1 cellular context compared by ENCODE assay signal in the genomic region with DNA sequence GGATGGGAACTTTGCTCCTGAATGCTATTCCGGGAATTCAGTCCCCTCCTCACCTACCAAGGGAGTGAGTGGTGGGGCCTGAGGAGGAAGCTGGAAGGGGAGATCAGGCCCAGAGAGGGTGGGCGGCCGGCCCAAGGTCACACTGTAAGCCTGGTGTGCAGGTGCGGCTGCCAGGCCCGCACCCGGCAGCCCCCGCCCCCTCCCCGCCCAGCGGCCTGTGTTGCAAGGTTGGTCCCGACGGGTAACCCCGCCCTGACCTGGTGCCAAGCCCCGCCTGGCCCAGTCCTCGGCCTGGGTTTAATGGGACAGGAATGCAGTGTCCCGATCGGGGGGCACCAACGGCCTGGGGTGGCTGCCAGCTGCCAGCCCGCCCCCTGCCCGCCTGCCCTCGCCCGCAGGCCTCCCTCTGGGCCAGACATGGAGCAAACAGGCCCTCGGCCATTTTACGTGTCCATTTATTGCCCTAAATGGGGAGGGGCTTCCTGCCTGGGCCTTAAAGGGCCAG.
TF ChIP-seq lines count a peak whose summit lies in the region.

No MANE protein-coding gene starts in this region.

TF ChIP-seq in GM23338, 12 proteins besides CTCF, POLR2A, EP300 and RAD21 (continued from another document):
- TF ChIP-seq, protein P1, sequence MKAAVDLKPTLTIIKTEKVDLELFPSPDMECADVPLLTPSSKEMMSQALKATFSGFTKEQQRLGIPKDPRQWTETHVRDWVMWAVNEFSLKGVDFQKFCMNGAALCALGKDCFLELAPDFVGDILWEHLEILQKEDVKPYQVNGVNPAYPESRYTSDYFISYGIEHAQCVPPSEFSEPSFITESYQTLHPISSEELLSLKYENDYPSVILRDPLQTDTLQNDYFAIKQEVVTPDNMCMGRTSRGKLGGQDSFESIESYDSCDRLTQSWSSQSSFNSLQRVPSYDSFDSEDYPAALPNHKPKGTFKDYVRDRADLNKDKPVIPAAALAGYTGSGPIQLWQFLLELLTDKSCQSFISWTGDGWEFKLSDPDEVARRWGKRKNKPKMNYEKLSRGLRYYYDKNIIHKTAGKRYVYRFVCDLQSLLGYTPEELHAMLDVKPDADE (IDR thresholded peaks at IDR 0.05): no peak
- TF ChIP-seq CREB1 (CRISPR knock-in tag; IDR thresholded peaks at IDR 0.05; ENCODE audit: low read depth) (no peak), NANOG (IDR thresholded peaks at IDR 0.05; ENCODE audit: borderline replicate concordance) (no peak), POLR2AphosphoS5 (IDR thresholded peaks at IDR 0.05; ENCODE audit: low read depth) (no peak)
- TF ChIP-seq, protein P2, sequence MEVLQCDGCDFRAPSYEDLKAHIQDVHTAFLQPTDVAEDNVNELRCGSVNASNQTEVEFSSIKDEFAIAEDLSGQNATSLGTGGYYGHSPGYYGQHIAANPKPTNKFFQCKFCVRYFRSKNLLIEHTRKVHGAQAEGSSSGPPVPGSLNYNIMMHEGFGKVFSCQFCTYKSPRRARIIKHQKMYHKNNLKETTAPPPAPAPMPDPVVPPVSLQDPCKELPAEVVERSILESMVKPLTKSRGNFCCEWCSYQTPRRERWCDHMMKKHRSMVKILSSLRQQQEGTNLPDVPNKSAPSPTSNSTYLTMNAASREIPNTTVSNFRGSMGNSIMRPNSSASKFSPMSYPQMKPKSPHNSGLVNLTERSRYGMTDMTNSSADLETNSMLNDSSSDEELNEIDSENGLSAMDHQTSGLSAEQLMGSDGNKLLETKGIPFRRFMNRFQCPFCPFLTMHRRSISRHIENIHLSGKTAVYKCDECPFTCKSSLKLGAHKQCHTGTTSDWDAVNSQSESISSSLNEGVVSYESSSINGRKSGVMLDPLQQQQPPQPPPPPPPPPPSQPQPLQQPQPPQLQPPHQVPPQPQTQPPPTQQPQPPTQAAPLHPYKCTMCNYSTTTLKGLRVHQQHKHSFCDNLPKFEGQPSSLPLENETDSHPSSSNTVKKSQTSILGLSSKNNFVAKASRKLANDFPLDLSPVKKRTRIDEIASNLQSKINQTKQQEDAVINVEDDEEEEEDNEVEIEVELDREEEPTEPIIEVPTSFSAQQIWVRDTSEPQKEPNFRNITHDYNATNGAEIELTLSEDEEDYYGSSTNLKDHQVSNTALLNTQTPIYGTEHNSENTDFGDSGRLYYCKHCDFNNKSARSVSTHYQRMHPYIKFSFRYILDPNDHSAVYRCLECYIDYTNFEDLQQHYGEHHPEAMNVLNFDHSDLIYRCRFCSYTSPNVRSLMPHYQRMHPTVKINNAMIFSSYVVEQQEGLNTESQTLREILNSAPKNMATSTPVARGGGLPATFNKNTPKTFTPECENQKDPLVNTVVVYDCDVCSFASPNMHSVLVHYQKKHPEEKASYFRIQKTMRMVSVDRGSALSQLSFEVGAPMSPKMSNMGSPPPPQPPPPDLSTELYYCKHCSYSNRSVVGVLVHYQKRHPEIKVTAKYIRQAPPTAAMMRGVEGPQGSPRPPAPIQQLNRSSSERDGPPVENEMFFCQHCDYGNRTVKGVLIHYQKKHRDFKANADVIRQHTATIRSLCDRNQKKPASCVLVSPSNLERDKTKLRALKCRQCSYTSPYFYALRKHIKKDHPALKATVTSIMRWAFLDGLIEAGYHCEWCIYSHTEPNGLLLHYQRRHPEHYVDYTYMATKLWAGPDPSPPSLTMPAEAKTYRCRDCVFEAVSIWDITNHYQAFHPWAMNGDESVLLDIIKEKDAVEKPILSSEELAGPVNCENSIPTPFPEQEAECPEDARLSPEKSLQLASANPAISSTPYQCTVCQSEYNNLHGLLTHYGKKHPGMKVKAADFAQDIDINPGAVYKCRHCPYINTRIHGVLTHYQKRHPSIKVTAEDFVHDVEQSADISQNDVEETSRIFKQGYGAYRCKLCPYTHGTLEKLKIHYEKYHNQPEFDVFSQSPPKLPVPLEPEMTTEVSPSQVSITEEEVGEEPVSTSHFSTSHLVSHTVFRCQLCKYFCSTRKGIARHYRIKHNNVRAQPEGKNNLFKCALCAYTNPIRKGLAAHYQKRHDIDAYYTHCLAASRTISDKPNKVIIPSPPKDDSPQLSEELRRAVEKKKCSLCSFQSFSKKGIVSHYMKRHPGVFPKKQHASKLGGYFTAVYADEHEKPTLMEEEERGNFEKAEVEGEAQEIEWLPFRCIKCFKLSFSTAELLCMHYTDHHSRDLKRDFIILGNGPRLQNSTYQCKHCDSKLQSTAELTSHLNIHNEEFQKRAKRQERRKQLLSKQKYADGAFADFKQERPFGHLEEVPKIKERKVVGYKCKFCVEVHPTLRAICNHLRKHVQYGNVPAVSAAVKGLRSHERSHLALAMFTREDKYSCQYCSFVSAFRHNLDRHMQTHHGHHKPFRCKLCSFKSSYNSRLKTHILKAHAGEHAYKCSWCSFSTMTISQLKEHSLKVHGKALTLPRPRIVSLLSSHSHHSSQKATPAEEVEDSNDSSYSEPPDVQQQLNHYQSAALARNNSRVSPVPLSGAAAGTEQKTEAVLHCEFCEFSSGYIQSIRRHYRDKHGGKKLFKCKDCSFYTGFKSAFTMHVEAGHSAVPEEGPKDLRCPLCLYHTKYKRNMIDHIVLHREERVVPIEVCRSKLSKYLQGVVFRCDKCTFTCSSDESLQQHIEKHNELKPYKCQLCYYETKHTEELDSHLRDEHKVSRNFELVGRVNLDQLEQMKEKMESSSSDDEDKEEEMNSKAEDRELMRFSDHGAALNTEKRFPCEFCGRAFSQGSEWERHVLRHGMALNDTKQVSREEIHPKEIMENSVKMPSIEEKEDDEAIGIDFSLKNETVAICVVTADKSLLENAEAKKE (CRISPR knock-in tag; IDR thresholded peaks at IDR 0.05): no peak
